ENCODE assay signal across 1 cellular context in genomic region chrX:126165401-126165720, GRCh38.
TF ChIP-seq lines count a peak whose summit lies in the region.

No MANE protein-coding gene starts in this region.

TF ChIP-seq in WTC11, 78 proteins besides CTCF, POLR2A, EP300 and RAD21 (continued from another document):
- no peak for TF ChIP-seq E2F5 (CRISPR knock-in tag; IDR thresholded peaks at IDR 0.05)
- TF ChIP-seq ZNF396 (CRISPR knock-in tag; IDR thresholded peaks at IDR 0.05; ENCODE audit: borderline replicate concordance) = no peak
- TF ChIP-seq AFF4 (CRISPR knock-in tag; IDR thresholded peaks at IDR 0.05; ENCODE audit: borderline replicate concordance) = no peak
- TF ChIP-seq ATF6 (CRISPR knock-in tag; IDR thresholded peaks at IDR 0.05) = no peak
- no peak for TF ChIP-seq NR2C2 (CRISPR knock-in tag; IDR thresholded peaks at IDR 0.05)
- no peak for TF ChIP-seq FOXP1 (CRISPR knock-in tag; IDR thresholded peaks at IDR 0.05; ENCODE audit: borderline replicate concordance)
- TF ChIP-seq ELF4 (CRISPR knock-in tag; IDR thresholded peaks at IDR 0.05; ENCODE audit: low read depth) = no peak
